1 cellular context compared by ENCODE assay signal in genomic region chr10:70426835-70427234, GRCh38.
TF ChIP-seq lines count a peak whose summit lies in the region.

No MANE protein-coding gene starts in this region.

TF ChIP-seq in WTC11, 78 proteins besides CTCF, POLR2A, EP300 and RAD21 (continued from another document):
- TF ChIP-seq PREB (CRISPR knock-in tag; IDR thresholded peaks at IDR 0.05; ENCODE audit: borderline replicate concordance) (no peak), MAX (CRISPR knock-in tag; IDR thresholded peaks at IDR 0.05) (no peak), PRRX2 (CRISPR knock-in tag; IDR thresholded peaks at IDR 0.05) (no peak), ZNF532 (CRISPR knock-in tag; IDR thresholded peaks at IDR 0.05; ENCODE audit: borderline replicate concordance) (no peak)
